ENCODE assay signal across 27 cellular contexts in the genomic region with DNA sequence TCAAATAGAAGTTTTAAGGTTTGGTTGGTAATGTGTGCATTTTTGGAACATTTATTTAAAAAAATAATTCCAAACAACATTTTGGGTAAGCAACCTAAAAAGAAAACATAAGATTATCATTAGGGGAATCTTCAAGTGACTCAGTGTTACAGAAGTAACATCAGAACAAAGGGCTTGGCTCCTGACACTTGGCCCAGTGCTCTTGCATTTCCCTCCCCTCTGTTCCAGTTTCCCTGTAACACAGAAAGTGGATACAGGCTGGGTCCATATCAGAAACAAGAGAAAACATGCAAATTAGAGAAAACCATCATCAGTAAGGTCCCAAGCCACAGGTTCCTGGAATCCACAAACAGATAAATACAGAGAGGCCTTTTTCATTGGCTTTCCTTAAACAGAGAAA. TPM values are rescaled to one million over a fixed set of nuclear protein-coding genes. Genes with fewer than 3 reads are reported as not detected.
"Had no signal": no experiment of that assay in that cellular context is flagged by ENCODE, and none has a peak within 500 bp of the region (broad histone marks: within the 10 kb centered on the region; RNA-seq: fewer than 3 reads in every experiment).

No MANE protein-coding gene starts in this region.

- H3K4me3 Mint-ChIP-seq: activated CD4-positive, alpha-beta T cell treated with anti-CD3 and anti-CD28 coated beads, Interleukin-2, amount 10 ng/mL, durations not matched to agents 7 days and 5 days; activated naive CD4-positive, alpha-beta T cell treated with anti-CD3 and anti-CD28 coated beads for 36 hours; activated T-cell treated with anti-CD3 and anti-CD28 coated beads, Interleukin-2, amount 50 U/mL, for 72 hours; naive thymus-derived CD8-positive, alpha-beta T cell had no signal

- H3K27me3 ChIP-seq: right atrium auricular region had no signal

- H3K27ac Mint-ChIP-seq: activated CD4-positive, alpha-beta T cell treated with anti-CD3 and anti-CD28 coated beads, Interleukin-2, amount 10 ng/mL, durations not matched to agents 7 days and 5 days; activated naive CD4-positive, alpha-beta T cell treated with anti-CD3 and anti-CD28 coated beads for 36 hours had no signal

- H3K9me3 ChIP-seq: esophagus muscularis mucosa, left lung, lower lobe of right lung, right atrium auricular region, tibial nerve, uterus had no signal

- H3K9me3 Mint-ChIP-seq: activated CD4-positive, alpha-beta T cell treated with anti-CD3 and anti-CD28 coated beads, Interleukin-2, amount 10 ng/mL, durations not matched to agents 7 days and 5 days; activated naive CD4-positive, alpha-beta T cell treated with anti-CD3 and anti-CD28 coated beads for 36 hours; activated T-cell treated with anti-CD3 and anti-CD28 coated beads, Interleukin-2, amount 50 U/mL, for 72 hours; naive thymus-derived CD8-positive, alpha-beta T cell had no signal

- H3K27me3 Mint-ChIP-seq: activated CD4-positive, alpha-beta T cell treated with anti-CD3 and anti-CD28 coated beads, Interleukin-2, amount 10 ng/mL, durations not matched to agents 7 days and 5 days; naive thymus-derived CD8-positive, alpha-beta T cell had no signal

- H3K27ac ChIP-seq: esophagus muscularis mucosa, left lung, lower lobe of right lung, right atrium auricular region, tibial nerve, uterus, WERI-Rb-1 had no signal

- H3K4me3 ChIP-seq: esophagus muscularis mucosa, left lung, lower lobe of right lung, right atrium auricular region, tibial nerve, uterus had no signal

- ATAC-seq: activated CD4-positive, CD25-positive, alpha-beta regulatory T cell treated with anti-CD3 and anti-CD28 coated beads, Interleukin-2, amount 50 U/mL, for 24 hours; activated T-cell treated with anti-CD3 and anti-CD28 coated beads, Interleukin-2, amount 50 U/mL, for 72 hours; left lung; lower lobe of right lung; naive thymus-derived CD8-positive, alpha-beta T cell had no signal

- H3K4me1 ChIP-seq: esophagus muscularis mucosa, left lung, lower lobe of right lung, right atrium auricular region, tibial nerve, uterus had no signal

- H3K36me3 ChIP-seq: esophagus muscularis mucosa, left lung, lower lobe of right lung, right atrium auricular region, tibial nerve, uterus, WERI-Rb-1 had no signal

- FAIRE-seq: bronchial epithelial cell, colon, frontal cortex, islet of Langerhans had no signal

- DNase-seq: activated CD4-positive, alpha-beta T cell treated with anti-CD3 and anti-CD28 coated beads, Interleukin-2, amount 10 ng/mL, durations not matched to agents 7 days and 5 days; activated effector memory CD4-positive, alpha-beta T cell treated with Interleukin-2 at 50 U/mL for 16 hours; activated naive CD4-positive, alpha-beta T cell treated with anti-CD3 and anti-CD28 coated beads for 36 hours; activated T-cell treated with anti-CD3 and anti-CD28 coated beads for 4 hours; activated T-cell treated with anti-CD3 and anti-CD28 coated beads, Interleukin-2, amount 50 U/mL, for 72 hours; anterior cingulate cortex; dermis blood vessel endothelial cell; effector CD4-positive, alpha-beta T cell; left lung; lower lobe of right lung; mesenchymal stem cell; naive thymus-derived CD8-positive, alpha-beta T cell; stimulated activated CD4-positive, alpha-beta T cell treated with anti-CD3 and anti-CD28 coated beads, Interleukin-15, amount 100 ng/mL, for 24 hours; stimulated activated CD4-positive, alpha-beta T cell treated with anti-CD3 and anti-CD28 coated beads, Interleukin-2, amount 100 ng/mL, for 24 hours; stimulated activated naive CD4-positive, alpha-beta T cell; T1000; uterus; WERI-Rb-1 had no signal

RNA-seq across cellular contexts. Expression of a gene that starts 40.1 kb away (rescaled TPM):
- total RNA-seq: bronchial epithelial cell, pulmonary artery endothelial cell, right atrium auricular region had no signal
